ENCODE assay signal across 10 cellular contexts in the genomic region with DNA sequence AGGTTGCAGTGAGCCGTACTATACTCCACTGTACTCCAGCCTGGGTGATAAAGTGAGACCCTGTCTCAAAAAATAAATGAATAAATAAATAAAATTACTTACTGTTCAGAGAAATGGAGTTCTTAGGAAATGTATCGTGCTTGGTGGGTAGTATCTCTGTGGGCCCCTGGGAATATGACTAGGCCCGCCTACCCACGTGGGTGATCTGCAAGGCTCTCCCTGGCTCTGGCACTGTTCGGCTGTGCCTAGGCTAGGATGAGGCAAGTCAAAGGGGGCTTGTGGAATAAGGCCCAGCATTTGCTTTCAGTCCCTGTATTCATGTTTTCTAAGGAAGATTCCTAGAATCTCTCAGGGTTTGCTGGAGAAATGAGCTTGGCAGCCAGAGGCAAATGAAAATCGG. TPM values are rescaled to one million over a fixed set of nuclear protein-coding genes. Genes with fewer than 3 reads are reported as not detected.
DNase-seq lines count a peak whose midpoint lies in the region; ATAC-seq and TF ChIP-seq lines count a peak whose summit lies in the region.
"Had no signal": no experiment of that assay in that cellular context is flagged by ENCODE, and none has a peak within 500 bp of the region (broad histone marks: within the 10 kb centered on the region; RNA-seq: fewer than 3 reads in every experiment).

No MANE protein-coding gene starts in this region.

- peaks cover 32 to 55% (median 50%) of the 10 kb centered on the region in 10 experiments for H3K4me1 ChIP-seq in BLaER1 treated with 17β-estradiol and CSF1 and Interleukin-3, amounts not matched to agents 10 nM and 100 nM
- H3K4me1 ChIP-seq in left lung (peaks cover 12 to 43% of the 10 kb centered on the region in 2 donors), sigmoid colon (peaks cover 0 to 59% (median 43%) of the 10 kb centered on the region in 4 donors)

- no peaks in the 10 kb centered on the region for H3K9me3 Mint-ChIP-seq in WTC11
- no peaks in the 10 kb centered on the region for H3K9me3 Mint-ChIP-seq in naive thymus-derived CD8-positive, alpha-beta T cell

- H3K27ac ChIP-seq in BLaER1 treated with 17β-estradiol and CSF1 and Interleukin-3, amounts not matched to agents 10 nM and 100 nM, result 0 out of 22 replicates have a peak overlapping the region, but pooled peaks of 2 of the 11 experiments have one; percentile 2 to 6
- H3K27ac ChIP-seq in left lung, result peak overlapping the region; percentile 77 to 83
- H3K27ac ChIP-seq in sigmoid colon, result peak overlapping the region; percentile 81 to 98 (median 93)

- H3K27ac Mint-ChIP-seq in WTC11, result 0 out of 2 replicates have a peak overlapping the region, but pooled peaks have one; percentile 38
- H3K27ac Mint-ChIP-seq in naive thymus-derived CD8-positive, alpha-beta T cell, result no peak overlapping the region

- H3K36me3 Mint-ChIP-seq in WTC11, result no peaks in the 10 kb centered on the region
- peaks cover 3 to 7% (median 4%) of the 10 kb centered on the region in 3 donors for H3K36me3 Mint-ChIP-seq in naive thymus-derived CD8-positive, alpha-beta T cell

- peak overlapping the region; percentile 14 to 74 (median 52); a peak in 20 of 22 replicates for H3K4me2 ChIP-seq in BLaER1 treated with 17β-estradiol and CSF1 and Interleukin-3, amounts not matched to agents 10 nM and 100 nM

- H3K9me3 ChIP-seq in BLaER1 treated with 17β-estradiol and CSF1 and Interleukin-3, amounts not matched to agents 10 nM and 100 nM (replicated peaks in 1 of 11), result no peaks in the 10 kb centered on the region
- H3K9me3 ChIP-seq in left lung (no peaks in the 10 kb centered on the region), sigmoid colon (no peaks in the 10 kb centered on the region)

- peaks cover 30% of the 10 kb centered on the region for H3K27me3 Mint-ChIP-seq in WTC11 (ENCODE audit: low read depth)
- no peaks in the 10 kb centered on the region for H3K27me3 Mint-ChIP-seq in naive thymus-derived CD8-positive, alpha-beta T cell

- POLR2A ChIA-PET in WTC11 (lab: Charles Lee), result interaction anchor here (2.3 to 2.9 kb wide), 2 partner anchors 9 to 30 kb away, joined by 24 to 36 read pairs; no protein-coding TSS in a partner anchor
- POLR2A ChIA-PET in naive thymus-derived CD8-positive, alpha-beta T cell (lab: Charles Lee), result interaction anchor here (2.0 kb wide), 1 partner anchor 29 kb away, joined by 23 read pairs; no protein-coding TSS in a partner anchor

- no peaks in the 10 kb centered on the region for H4K20me1 ChIP-seq in BLaER1 treated with 17β-estradiol and CSF1 and Interleukin-3, amounts not matched to agents 10 nM and 100 nM

- ATAC-seq in WTC11 (no peak), left lung (no peak), GM21381 (IDR thresholded peaks at IDR 0.05; ENCODE audit: unreplicated experiment) (no peak)
- no peak for ATAC-seq in naive thymus-derived CD8-positive, alpha-beta T cell

- TF ChIP-seq EP300 in sigmoid colon (IDR thresholded peaks at IDR 0.05), result no peak

- TF ChIP-seq POLR2A in sigmoid colon (IDR thresholded peaks at IDR 0.05), result no peak

- no peak overlapping the region for H3K4me3 Mint-ChIP-seq in WTC11
- H3K4me3 Mint-ChIP-seq in naive thymus-derived CD8-positive, alpha-beta T cell, result no peak overlapping the region

- peaks cover 28% of the 10 kb centered on the region for H3K4me1 Mint-ChIP-seq in WTC11
- peaks cover 6 to 36% (median 23%) of the 10 kb centered on the region in 4 donors for H3K4me1 Mint-ChIP-seq in naive thymus-derived CD8-positive, alpha-beta T cell

- CTCF ChIA-PET in WTC11 (lab: Charles Lee), result interaction anchor here (0.9 to 7.2 kb wide), 20 partner anchors 11 to 488 kb away, joined by 3 to 390 read pairs (median 14); partner anchors contain the start of genes NAV1 and PHLDA3

- H3K9ac ChIP-seq in BLaER1 treated with 17β-estradiol and CSF1 and Interleukin-3, amounts not matched to agents 10 nM and 100 nM, result peak overlapping the region in 4 of 11 experiments; percentile 21 to 41 (median 32); a peak in 5 of 22 replicates

- H3K4me3 ChIP-seq in BLaER1 treated with 17β-estradiol and CSF1 and Interleukin-3, amounts not matched to agents 10 nM and 100 nM, result no peak overlapping the region
- H3K4me3 ChIP-seq in left lung, result no peak overlapping the region
- no peak overlapping the region for H3K4me3 ChIP-seq in sigmoid colon

- H3K27me3 ChIP-seq in BLaER1 treated with 17β-estradiol and CSF1 and Interleukin-3, amounts not matched to agents 10 nM and 100 nM, result no peaks in the 10 kb centered on the region
- H3K27me3 ChIP-seq in left lung, result no peaks in the 10 kb centered on the region
- no peaks in the 10 kb centered on the region for H3K27me3 ChIP-seq in sigmoid colon

- DNase-seq in WTC11 (ENCODE audit: low spot score) (no peak), left lung (no peak), sigmoid colon (peak; percentile 68), kidney glomerular epithelial cell (lab: John Stamatoyannopoulos, UW) (no peak)
- no peak for DNase-seq in stimulated activated CD4-positive, alpha-beta T cell treated with anti-CD3 and anti-CD28 coated beads, Interleukin-2, amount 100 ng/mL, for 24 hours
- DNase-seq in naive thymus-derived CD8-positive, alpha-beta T cell, result no peak
- DNase-seq: NCI-H226, SHP77 treated with DMSO at 0.1 percent for 48 hours had no signal

- 78 to 84% methylated on average over 6 of the region's 6 CpGs for WGBS in sigmoid colon, 2 donors

- TF ChIP-seq CTCF in WTC11 (IDR thresholded peaks at IDR 0.05) (no peak), left lung (IDR thresholded peaks at IDR 0.05) (no peak), sigmoid colon (IDR thresholded peaks at IDR 0.05) (no peak)

- H3K36me3 ChIP-seq in BLaER1 treated with 17β-estradiol and CSF1 and Interleukin-3, amounts not matched to agents 10 nM and 100 nM, result no peaks in the 10 kb centered on the region
- H3K36me3 ChIP-seq in left lung, result no peaks in the 10 kb centered on the region
- no peaks in the 10 kb centered on the region for H3K36me3 ChIP-seq in sigmoid colon

- intact Hi-C loops in left lung (cut with DNase I) (loop anchor here in 1 of 2 donors (10.0 kb wide), 1 partner anchor 67 kb away; no protein-coding TSS in a partner anchor), sigmoid colon (cut with DNase I) (loop anchor here (5.0 kb wide), 1 partner anchor 259 kb away; no protein-coding TSS in a partner anchor)

TF ChIP-seq in WTC11, 78 proteins besides CTCF, POLR2A, EP300 and RAD21 (continues in another document):
- TF ChIP-seq CBFB (CRISPR knock-in tag; IDR thresholded peaks at IDR 0.05; ENCODE audit: low read depth) (no peak), IRF2 (CRISPR knock-in tag; IDR thresholded peaks at IDR 0.05; ENCODE audit: borderline replicate concordance, low read depth) (no peak), IRF1 (CRISPR knock-in tag; IDR thresholded peaks at IDR 0.05) (no peak), ETV6 (CRISPR knock-in tag; IDR thresholded peaks at IDR 0.05) (no peak), KAT7 (CRISPR knock-in tag; IDR thresholded peaks at IDR 0.05; ENCODE audit: borderline replicate concordance) (no peak), ZNF219 (CRISPR knock-in tag; IDR thresholded peaks at IDR 0.05; ENCODE audit: borderline replicate concordance) (no peak)
- TF ChIP-seq, protein P1, sequence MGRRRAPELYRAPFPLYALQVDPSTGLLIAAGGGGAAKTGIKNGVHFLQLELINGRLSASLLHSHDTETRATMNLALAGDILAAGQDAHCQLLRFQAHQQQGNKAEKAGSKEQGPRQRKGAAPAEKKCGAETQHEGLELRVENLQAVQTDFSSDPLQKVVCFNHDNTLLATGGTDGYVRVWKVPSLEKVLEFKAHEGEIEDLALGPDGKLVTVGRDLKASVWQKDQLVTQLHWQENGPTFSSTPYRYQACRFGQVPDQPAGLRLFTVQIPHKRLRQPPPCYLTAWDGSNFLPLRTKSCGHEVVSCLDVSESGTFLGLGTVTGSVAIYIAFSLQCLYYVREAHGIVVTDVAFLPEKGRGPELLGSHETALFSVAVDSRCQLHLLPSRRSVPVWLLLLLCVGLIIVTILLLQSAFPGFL (CRISPR knock-in tag; IDR thresholded peaks at IDR 0.05; ENCODE audit: borderline replicate concordance), result no peak
- TF ChIP-seq, protein P2, sequence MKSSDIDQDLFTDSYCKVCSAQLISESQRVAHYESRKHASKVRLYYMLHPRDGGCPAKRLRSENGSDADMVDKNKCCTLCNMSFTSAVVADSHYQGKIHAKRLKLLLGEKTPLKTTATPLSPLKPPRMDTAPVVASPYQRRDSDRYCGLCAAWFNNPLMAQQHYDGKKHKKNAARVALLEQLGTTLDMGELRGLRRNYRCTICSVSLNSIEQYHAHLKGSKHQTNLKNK (CRISPR knock-in tag; IDR thresholded peaks at IDR 0.05), result no peak

RNA-seq across cellular contexts. Expression of gene CSRP1, which starts 4.5 kb away (rescaled TPM):
- total RNA-seq in WTC11 (2021) (10.7 to 15.4 TPM (median 14.3 TPM) in 3 replicates), left lung (100 to 1,000 TPM; 216 to 235 TPM), sigmoid colon (1,000 to 10,000 TPM; 4,737 to 8,467 (median 6,048) TPM)
- polyA plus RNA-seq in sigmoid colon, result 100 to 1,000 TPM; 189 to 296 (median 264) TPM
- total RNA-seq in naive thymus-derived CD8-positive, alpha-beta T cell, result 10 to 100 TPM; 21.8 to 22.4 TPM
- polyA plus RNA-seq in naive thymus-derived CD8-positive, alpha-beta T cell, result 10 to 100 TPM; 43.3 to 48.2 (median 46.1) TPM

RNA-seq across cellular contexts. Expression of gene NAV1, which starts 27.5 kb away (rescaled TPM):
- total RNA-seq in WTC11 (2021), result 41.0 to 51.0 TPM (median 46.2 TPM) in 3 replicates
- total RNA-seq in left lung, result 10 to 100 TPM; 37.9 to 41.5 TPM
- 10 to 100 TPM; 17.1 to 44.9 (median 20.9) TPM for total RNA-seq in sigmoid colon
- 1 to 10 TPM; 1.8 to 8.2 (median 3.0) TPM for polyA plus RNA-seq in sigmoid colon
- 1 to 10 TPM; 2.1 to 3.0 TPM for total RNA-seq in naive thymus-derived CD8-positive, alpha-beta T cell
- polyA plus RNA-seq in naive thymus-derived CD8-positive, alpha-beta T cell, result 1 to 10 TPM in 1 of 3 donors, under 1 TPM in 2; 0.10 to 1.9 (median 0.41) TPM

RNA-seq across cellular contexts. Expression of gene PHLDA3, which starts 42.4 kb away (rescaled TPM):
- total RNA-seq in WTC11 (2021), result 53.9 to 95.1 TPM (median 59.7 TPM) in 3 replicates
- total RNA-seq in left lung, result 10 to 100 TPM; 46.8 to 82.7 TPM
- total RNA-seq in sigmoid colon, result 100 to 1,000 TPM in 2 of 4 donors, 10 to 100 TPM in 2; 93.4 to 135 (median 108) TPM
- polyA plus RNA-seq in sigmoid colon, result 10 to 100 TPM in 1 of 3 donors, 1 to 10 TPM in 2; 3.2 to 20.8 (median 9.6) TPM
- under 1 TPM; 0.55 to 0.60 TPM for total RNA-seq in naive thymus-derived CD8-positive, alpha-beta T cell
- polyA plus RNA-seq in naive thymus-derived CD8-positive, alpha-beta T cell, result not detected

Comparison
In these comparisons a context has a peak if more than half of its experiments do, and no peak if none do; other contexts are left out.
1. RNA of gene CSRP1, which starts 4.5 kb away (total RNA-seq): 4,737 to 8,467 TPM in sigmoid colon; 216 to 235 TPM in left lung, 21.8 to 22.4 TPM in naive thymus-derived CD8-positive, alpha-beta T cell and 10.7 to 15.4 TPM in WTC11; every median in the first group is over 10 times any median in the second.
2. RNA of gene NAV1, which starts 27.5 kb away (total RNA-seq): 41.0 to 51.0 TPM in WTC11, 37.9 to 41.5 TPM in left lung and 17.1 to 44.9 TPM in sigmoid colon; 2.1 to 3.0 TPM in naive thymus-derived CD8-positive, alpha-beta T cell; every median in the first group is over 4 times any median in the second.
3. RNA of gene PHLDA3, which starts 42.4 kb away (total RNA-seq): 93.4 to 135 TPM in sigmoid colon, 53.9 to 95.1 TPM in WTC11 and 46.8 to 82.7 TPM in left lung; 0.55 to 0.60 TPM in naive thymus-derived CD8-positive, alpha-beta T cell; every median in the first group is over 10 times any median in the second.